9 cellular contexts compared by ENCODE assay signal in the genomic region with DNA sequence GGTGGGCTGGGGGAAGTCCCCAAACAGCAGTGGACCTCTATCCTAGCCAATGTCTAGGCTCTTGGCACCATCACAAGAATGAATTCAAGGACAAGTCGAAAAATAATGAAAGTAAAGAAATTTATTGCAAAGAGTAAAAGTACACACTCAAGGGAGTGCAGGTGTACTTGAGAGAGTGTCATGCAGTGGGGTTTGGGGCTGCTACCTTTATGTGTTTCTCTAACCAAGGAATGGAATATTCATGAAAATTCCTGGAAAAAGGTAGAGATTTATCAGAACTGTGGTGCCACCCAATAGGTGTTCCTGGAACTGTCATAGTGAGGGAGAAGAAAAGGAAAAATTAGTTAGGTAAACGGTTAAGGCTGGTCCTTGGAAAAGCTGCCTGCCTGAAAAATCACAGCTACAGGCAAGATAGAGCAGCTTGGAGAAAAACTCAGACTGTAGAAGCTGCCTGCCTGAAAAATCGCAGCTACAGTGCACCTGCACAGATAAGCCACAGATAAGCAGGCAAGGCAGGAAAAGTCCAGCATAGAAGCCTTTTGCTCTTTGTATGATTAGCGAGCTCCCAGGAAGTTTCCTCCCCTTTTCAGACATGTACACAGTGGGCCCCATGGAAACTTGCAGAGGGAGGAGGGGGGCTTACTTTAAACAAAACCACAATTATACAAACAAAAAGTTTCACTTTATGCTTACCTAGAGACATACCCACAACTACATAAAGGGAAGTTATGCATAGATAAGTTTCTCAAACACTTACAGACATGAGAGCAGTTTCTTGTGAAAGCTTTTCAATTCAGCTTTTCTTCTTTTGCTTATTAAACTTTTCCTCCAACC.
DNase-seq lines count a peak whose midpoint lies in the region; ATAC-seq and TF ChIP-seq lines count a peak whose summit lies in the region.
"Had no signal": no experiment of that assay in that cellular context is flagged by ENCODE, and none has a peak within 500 bp of the region (broad histone marks: within the 10 kb centered on the region; RNA-seq: fewer than 3 reads in every experiment).

No MANE protein-coding gene starts in this region.

- intact Hi-C loops in left lung (cut with DNase I) (no loop called here), lower leg skin (cut with DNase I; ENCODE audit: low total_unique reads) (no loop called here)

- H3K27me3 ChIP-seq in left lung = no peaks in the 10 kb centered on the region

- DNase-seq in left lung (no peak), mesenteric fat pad (ENCODE audit: low spot score) (no peak), lower leg skin (ENCODE audit: low spot score in 2 of 2) (no peak), NCI-H1105 treated with DMSO at 0.1 percent for 48 hours (lab: John Stamatoyannopoulos, UW) (no peak), nucleus accumbens (lab: John Stamatoyannopoulos, UW) (no peak)
- DNase-seq: activated T-cell treated with anti-CD3 and anti-CD28 coated beads, Interleukin-2, amount 50 U/mL, for 1 hour had no signal

- no peak for TF ChIP-seq POLR2A in lower leg skin (IDR thresholded peaks at IDR 0.05)

- H3K4me1 ChIP-seq in left lung = no peaks in the 10 kb centered on the region

- no peaks in the 10 kb centered on the region for H3K9me3 ChIP-seq in left lung

- H3K36me3 ChIP-seq in left lung = peaks cover 0 to 49% of the 10 kb centered on the region in 2 donors

- H3K4me3 ChIP-seq in left lung = no peak overlapping the region
- H3K4me3 ChIP-seq in lower leg skin (ENCODE audit: low read depth, poor library complexity, severe bottlenecking) = no peak overlapping the region

- no peak overlapping the region for H3K27ac ChIP-seq in left lung

- ATAC-seq in GM18498 (IDR thresholded peaks at IDR 0.05; ENCODE audit: unreplicated experiment) = peak; percentile 81
- ATAC-seq in GM21423 (IDR thresholded peaks at IDR 0.05; ENCODE audit: unreplicated experiment) = peak; percentile 94
- peak; percentile 54 for ATAC-seq in HG03460 (IDR thresholded peaks at IDR 0.05; ENCODE audit: unreplicated experiment)
- peak; percentile 93 for ATAC-seq in left lung

- 71 to 78% methylated on average over 4 of the region's 4 CpGs for WGBS in lower leg skin, 2 donors

- no peak for TF ChIP-seq CTCF in left lung (IDR thresholded peaks at IDR 0.05)
- no peak for TF ChIP-seq CTCF in lower leg skin (IDR thresholded peaks at IDR 0.05)
